Comparison of ENCODE assay signal across 28 cellular contexts in genomic region chr22:39681038-39681861, GRCh38.
"Had no signal": no experiment of that assay in that cellular context is flagged by ENCODE, and none has a peak within 500 bp of the region (broad histone marks: within the 10 kb centered on the region; RNA-seq: fewer than 3 reads in every experiment).

No MANE protein-coding gene starts in this region.

- H3K4me1 ChIP-seq: adrenal gland, colonic mucosa, esophagus squamous epithelium had no signal

- H3K9me3 ChIP-seq: adrenal gland, body of pancreas, colonic mucosa, esophagus squamous epithelium, gastroesophageal sphincter had no signal

- FAIRE-seq: endometrium, endothelial cell of umbilical vein had no signal

- H3K4me3 ChIP-seq: adrenal gland, body of pancreas, colonic mucosa, esophagus squamous epithelium, gastroesophageal sphincter had no signal

- DNase-seq: activated CD4-positive, alpha-beta memory T cell treated with anti-CD3 and anti-CD28 coated beads for 36 hours; activated CD4-positive, alpha-beta T cell treated with anti-CD3 and anti-CD28 coated beads for 36 hours; activated CD4-positive, alpha-beta T cell treated with anti-CD3 and anti-CD28 coated beads, Interleukin-2, amount 10 ng/mL, durations not matched to agents 24 days and 14 days; activated CD4-positive, CD25-positive, alpha-beta regulatory T cell; activated CD4-positive, CD25-positive, alpha-beta regulatory T cell treated with anti-CD3 and anti-CD28 coated beads, Interleukin-2, amount 50 U/mL, for 72 hours; activated CD8-positive, alpha-beta memory T cell treated with anti-CD3 and anti-CD28 coated beads, Interleukin-2, amount 10 ng/mL, durations not matched to agents 7 days and 5 days; activated CD8-positive, alpha-beta memory T cell treated with anti-CD3 and anti-CD28 coated beads, Interleukin-2, amount 50 U/mL, for 4 hours; activated CD8-positive, alpha-beta T cell treated with anti-CD3 and anti-CD28 coated beads, Interleukin-2, amount 10 ng/mL, durations not matched to agents 7 days and 5 days; activated effector memory CD4-positive, alpha-beta T cell treated with anti-CD3 and anti-CD28 coated beads, Interleukin-2, amount 50 U/mL, for 16 hours; activated naive CD4-positive, alpha-beta T cell treated with anti-CD3 and anti-CD28 coated beads for 36 hours; activated naive CD8-positive, alpha-beta T cell treated with anti-CD3 and anti-CD28 coated beads for 36 hours; activated naive CD8-positive, alpha-beta T cell treated with anti-CD3 and anti-CD28 coated beads, Interleukin-2, amount 50 U/mL, for 24 hours; activated T-cell treated with anti-CD3 and anti-CD28 coated beads, Interleukin-2, amount 50 U/mL, for 1 hour; activated T-cell treated with anti-CD3 and anti-CD28 coated beads, Interleukin-2, amount 50 U/mL, for 48 hours; adrenal gland; amygdala; aorta; body of pancreas; caudate nucleus; colonic mucosa; effector CD8-positive, alpha-beta T cell; esophagus squamous epithelium; foreskin melanocyte; T-helper 2 cell had no signal

- ATAC-seq: activated CD4-positive, alpha-beta T cell treated with anti-CD3 and anti-CD28 coated beads for 36 hours; activated CD8-positive, alpha-beta memory T cell treated with anti-CD3 and anti-CD28 coated beads, Interleukin-2, amount 10 ng/mL, durations not matched to agents 7 days and 5 days; activated CD8-positive, alpha-beta T cell treated with anti-CD3 and anti-CD28 coated beads, Interleukin-2, amount 10 ng/mL, durations not matched to agents 7 days and 5 days; activated naive CD8-positive, alpha-beta T cell treated with anti-CD3 and anti-CD28 coated beads, Interleukin-2, amount 50 U/mL, for 24 hours; body of pancreas; gastroesophageal sphincter had no signal

- H3K36me3 ChIP-seq: adrenal gland, colonic mucosa, esophagus squamous epithelium, gastroesophageal sphincter had no signal

- H3K27ac ChIP-seq: adrenal gland, body of pancreas, colonic mucosa, epithelial cell of prostate, esophagus squamous epithelium, gastroesophageal sphincter had no signal

- H3K27me3 ChIP-seq: adrenal gland had no signal
